1 cellular context compared by ENCODE assay signal in the genomic region with DNA sequence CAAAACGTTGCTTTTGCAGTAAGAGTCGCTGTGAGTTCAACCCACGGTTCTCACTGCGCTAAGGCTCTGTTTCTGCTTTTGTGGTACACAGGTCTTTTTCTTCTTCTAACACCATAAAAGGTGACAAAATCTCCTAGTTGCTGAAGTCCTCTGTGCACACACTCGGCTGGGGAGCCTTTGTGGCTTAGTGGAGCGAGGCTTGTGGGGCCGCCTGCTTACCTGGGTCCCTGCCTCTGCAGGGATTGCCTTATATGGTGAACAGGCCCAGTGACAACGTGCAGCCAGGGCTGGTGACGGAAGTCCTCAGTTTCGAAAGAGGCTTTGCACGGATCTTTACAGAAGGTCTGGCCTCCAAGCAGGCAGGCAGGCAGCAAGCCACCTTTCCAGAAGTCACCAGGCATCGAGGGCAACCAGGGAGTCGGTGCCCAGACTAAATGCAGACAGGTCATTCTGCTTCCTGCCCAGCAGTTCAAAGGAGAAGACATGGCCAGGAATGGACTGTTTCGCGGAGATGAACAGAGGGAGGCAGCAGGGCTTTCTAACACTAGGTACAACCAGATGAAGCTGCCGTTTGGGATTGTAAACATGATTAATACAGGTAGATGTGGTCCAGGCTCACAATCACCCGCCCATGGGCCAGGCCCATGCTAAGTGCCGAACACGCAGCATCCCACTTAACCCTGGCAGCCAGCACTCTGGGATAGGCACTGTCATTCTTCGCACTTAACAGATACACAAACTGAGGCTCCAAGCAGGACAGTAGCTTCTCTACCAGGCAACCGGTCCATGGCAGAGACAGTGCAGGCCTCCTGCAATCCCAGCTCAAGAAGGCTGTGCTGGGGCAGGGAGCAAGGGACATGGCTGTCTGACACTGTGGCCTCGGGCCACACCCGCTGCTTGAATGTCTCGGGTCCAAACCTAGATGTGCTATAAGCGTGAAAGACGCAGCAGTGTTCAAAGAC.
TF ChIP-seq lines count a peak whose summit lies in the region.

No MANE protein-coding gene starts in this region.

TF ChIP-seq in GM12878, 131 proteins besides CTCF, POLR2A, EP300 and RAD21 (continued from another document and continues in another):
- TF ChIP-seq, protein P1, sequence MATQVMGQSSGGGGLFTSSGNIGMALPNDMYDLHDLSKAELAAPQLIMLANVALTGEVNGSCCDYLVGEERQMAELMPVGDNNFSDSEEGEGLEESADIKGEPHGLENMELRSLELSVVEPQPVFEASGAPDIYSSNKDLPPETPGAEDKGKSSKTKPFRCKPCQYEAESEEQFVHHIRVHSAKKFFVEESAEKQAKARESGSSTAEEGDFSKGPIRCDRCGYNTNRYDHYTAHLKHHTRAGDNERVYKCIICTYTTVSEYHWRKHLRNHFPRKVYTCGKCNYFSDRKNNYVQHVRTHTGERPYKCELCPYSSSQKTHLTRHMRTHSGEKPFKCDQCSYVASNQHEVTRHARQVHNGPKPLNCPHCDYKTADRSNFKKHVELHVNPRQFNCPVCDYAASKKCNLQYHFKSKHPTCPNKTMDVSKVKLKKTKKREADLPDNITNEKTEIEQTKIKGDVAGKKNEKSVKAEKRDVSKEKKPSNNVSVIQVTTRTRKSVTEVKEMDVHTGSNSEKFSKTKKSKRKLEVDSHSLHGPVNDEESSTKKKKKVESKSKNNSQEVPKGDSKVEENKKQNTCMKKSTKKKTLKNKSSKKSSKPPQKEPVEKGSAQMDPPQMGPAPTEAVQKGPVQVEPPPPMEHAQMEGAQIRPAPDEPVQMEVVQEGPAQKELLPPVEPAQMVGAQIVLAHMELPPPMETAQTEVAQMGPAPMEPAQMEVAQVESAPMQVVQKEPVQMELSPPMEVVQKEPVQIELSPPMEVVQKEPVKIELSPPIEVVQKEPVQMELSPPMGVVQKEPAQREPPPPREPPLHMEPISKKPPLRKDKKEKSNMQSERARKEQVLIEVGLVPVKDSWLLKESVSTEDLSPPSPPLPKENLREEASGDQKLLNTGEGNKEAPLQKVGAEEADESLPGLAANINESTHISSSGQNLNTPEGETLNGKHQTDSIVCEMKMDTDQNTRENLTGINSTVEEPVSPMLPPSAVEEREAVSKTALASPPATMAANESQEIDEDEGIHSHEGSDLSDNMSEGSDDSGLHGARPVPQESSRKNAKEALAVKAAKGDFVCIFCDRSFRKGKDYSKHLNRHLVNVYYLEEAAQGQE (IDR thresholded peaks at IDR 0.05; ENCODE audit: low read depth, low read length), result no peak
- TF ChIP-seq TCF12 (IDR thresholded peaks at IDR 0.05; ENCODE audit: low read depth, low read length) (peak; percentile 82), BMI1 (IDR thresholded peaks at IDR 0.05; ENCODE audit: borderline replicate concordance) (no peak; the same call in 1 of the 2 replicates), CHD1 (IDR thresholded peaks at IDR 0.05; ENCODE audit: low read depth, low read length) (no peak), NR2C2 (IDR thresholded peaks at IDR 0.05; ENCODE audit: borderline replicate concordance, control insufficient read depth, insufficient read length, low read depth) (no peak), EED (IDR thresholded peaks at IDR 0.05; ENCODE audit: low read depth) (peak; percentile 83), CREM (IDR thresholded peaks at IDR 0.05; ENCODE audit: low read depth) (peak; percentile 93), NR2C1 (IDR thresholded peaks at IDR 0.05) (no peak), NR2F1 (conservative IDR thresholded peaks at IDR 0.05) (peak; percentile 52), ZNF274 (IDR thresholded peaks at IDR 0.05; ENCODE audit: insufficient read depth, insufficient read length) (no peak), IKZF1 (conservative IDR thresholded peaks at IDR 0.05) (peak; percentile 73), CEBPB (IDR thresholded peaks at IDR 0.05; ENCODE audit: borderline replicate concordance in 1 of 2, low read depth in 2 of 2, low read length in 2 of 2) (no peak; a peak in 1 of 4 replicates), SMC3 (IDR thresholded peaks at IDR 0.05; ENCODE audit: borderline replicate concordance, low read length) (peak; percentile 26; the same call in 1 of the 2 replicates), SRF (IDR thresholded peaks at IDR 0.05; ENCODE audit: low read depth in 2 of 2, low read length in 2 of 2) (peak; percentile 99 to 100), BRCA1 (IDR thresholded peaks at IDR 0.05; ENCODE audit: low read depth, low read length) (no peak), JUNB (IDR thresholded peaks at IDR 0.05) (no peak), KAT2A (conservative IDR thresholded peaks at IDR 0.05; ENCODE audit: control insufficient read depth, low read depth, low read length) (no peak), SREBF1 (IDR thresholded peaks at IDR 0.05; ENCODE audit: low read length) (no peak), ZNF217 (IDR thresholded peaks at IDR 0.05) (no peak; the same call in none of the 2 replicates), ETV6 (conservative IDR thresholded peaks at IDR 0.05 in 1 of 2, IDR thresholded peaks at IDR 0.05 in 1 of 2; ENCODE audit: borderline replicate concordance in 1 of 2, low read depth in 1 of 2) (peak in 1 of 2 experiments; percentile 70; a peak in 2 of 4 replicates), ATF7 (IDR thresholded peaks at IDR 0.05; ENCODE audit: low read depth) (peak; percentile 77), MXI1 (IDR thresholded peaks at IDR 0.05; ENCODE audit: low read depth, low read length) (peak; percentile 86), STAT1 (conservative IDR thresholded peaks at IDR 0.05) (no peak)
- TF ChIP-seq, protein P2, sequence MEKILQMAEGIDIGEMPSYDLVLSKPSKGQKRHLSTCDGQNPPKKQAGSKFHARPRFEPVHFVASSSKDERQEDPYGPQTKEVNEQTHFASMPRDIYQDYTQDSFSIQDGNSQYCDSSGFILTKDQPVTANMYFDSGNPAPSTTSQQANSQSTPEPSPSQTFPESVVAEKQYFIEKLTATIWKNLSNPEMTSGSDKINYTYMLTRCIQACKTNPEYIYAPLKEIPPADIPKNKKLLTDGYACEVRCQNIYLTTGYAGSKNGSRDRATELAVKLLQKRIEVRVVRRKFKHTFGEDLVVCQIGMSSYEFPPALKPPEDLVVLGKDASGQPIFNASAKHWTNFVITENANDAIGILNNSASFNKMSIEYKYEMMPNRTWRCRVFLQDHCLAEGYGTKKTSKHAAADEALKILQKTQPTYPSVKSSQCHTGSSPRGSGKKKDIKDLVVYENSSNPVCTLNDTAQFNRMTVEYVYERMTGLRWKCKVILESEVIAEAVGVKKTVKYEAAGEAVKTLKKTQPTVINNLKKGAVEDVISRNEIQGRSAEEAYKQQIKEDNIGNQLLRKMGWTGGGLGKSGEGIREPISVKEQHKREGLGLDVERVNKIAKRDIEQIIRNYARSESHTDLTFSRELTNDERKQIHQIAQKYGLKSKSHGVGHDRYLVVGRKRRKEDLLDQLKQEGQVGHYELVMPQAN (conservative IDR thresholded peaks at IDR 0.05), result 0 out of 2 replicates have a peak, but pooled peaks have one; percentile 23
- TF ChIP-seq, protein P3, sequence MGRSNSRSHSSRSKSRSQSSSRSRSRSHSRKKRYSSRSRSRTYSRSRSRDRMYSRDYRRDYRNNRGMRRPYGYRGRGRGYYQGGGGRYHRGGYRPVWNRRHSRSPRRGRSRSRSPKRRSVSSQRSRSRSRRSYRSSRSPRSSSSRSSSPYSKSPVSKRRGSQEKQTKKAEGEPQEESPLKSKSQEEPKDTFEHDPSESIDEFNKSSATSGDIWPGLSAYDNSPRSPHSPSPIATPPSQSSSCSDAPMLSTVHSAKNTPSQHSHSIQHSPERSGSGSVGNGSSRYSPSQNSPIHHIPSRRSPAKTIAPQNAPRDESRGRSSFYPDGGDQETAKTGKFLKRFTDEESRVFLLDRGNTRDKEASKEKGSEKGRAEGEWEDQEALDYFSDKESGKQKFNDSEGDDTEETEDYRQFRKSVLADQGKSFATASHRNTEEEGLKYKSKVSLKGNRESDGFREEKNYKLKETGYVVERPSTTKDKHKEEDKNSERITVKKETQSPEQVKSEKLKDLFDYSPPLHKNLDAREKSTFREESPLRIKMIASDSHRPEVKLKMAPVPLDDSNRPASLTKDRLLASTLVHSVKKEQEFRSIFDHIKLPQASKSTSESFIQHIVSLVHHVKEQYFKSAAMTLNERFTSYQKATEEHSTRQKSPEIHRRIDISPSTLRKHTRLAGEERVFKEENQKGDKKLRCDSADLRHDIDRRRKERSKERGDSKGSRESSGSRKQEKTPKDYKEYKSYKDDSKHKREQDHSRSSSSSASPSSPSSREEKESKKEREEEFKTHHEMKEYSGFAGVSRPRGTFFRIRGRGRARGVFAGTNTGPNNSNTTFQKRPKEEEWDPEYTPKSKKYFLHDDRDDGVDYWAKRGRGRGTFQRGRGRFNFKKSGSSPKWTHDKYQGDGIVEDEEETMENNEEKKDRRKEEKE (IDR thresholded peaks at IDR 0.05), result no peak
- TF ChIP-seq, protein P4, sequence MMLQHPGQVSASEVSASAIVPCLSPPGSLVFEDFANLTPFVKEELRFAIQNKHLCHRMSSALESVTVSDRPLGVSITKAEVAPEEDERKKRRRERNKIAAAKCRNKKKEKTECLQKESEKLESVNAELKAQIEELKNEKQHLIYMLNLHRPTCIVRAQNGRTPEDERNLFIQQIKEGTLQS (IDR thresholded peaks at IDR 0.05; ENCODE audit: borderline replicate concordance, extremely low read depth, low read depth, low read length), result no peak
- TF ChIP-seq, protein P5, sequence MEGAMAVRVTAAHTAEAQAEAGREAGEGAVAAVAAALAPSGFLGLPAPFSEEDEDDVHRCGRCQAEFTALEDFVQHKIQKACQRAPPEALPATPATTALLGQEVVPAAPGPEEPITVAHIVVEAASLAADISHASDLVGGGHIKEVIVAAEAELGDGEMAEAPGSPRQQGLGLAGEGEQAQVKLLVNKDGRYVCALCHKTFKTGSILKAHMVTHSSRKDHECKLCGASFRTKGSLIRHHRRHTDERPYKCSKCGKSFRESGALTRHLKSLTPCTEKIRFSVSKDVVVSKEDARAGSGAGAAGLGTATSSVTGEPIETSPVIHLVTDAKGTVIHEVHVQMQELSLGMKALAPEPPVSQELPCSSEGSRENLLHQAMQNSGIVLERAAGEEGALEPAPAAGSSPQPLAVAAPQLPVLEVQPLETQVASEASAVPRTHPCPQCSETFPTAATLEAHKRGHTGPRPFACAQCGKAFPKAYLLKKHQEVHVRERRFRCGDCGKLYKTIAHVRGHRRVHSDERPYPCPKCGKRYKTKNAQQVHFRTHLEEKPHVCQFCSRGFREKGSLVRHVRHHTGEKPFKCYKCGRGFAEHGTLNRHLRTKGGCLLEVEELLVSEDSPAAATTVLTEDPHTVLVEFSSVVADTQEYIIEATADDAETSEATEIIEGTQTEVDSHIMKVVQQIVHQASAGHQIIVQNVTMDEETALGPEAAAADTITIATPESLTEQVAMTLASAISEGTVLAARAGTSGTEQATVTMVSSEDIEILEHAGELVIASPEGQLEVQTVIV (IDR thresholded peaks at IDR 0.05; ENCODE audit: borderline replicate concordance, partially characterized antibody), result no peak
- TF ChIP-seq, protein P6, sequence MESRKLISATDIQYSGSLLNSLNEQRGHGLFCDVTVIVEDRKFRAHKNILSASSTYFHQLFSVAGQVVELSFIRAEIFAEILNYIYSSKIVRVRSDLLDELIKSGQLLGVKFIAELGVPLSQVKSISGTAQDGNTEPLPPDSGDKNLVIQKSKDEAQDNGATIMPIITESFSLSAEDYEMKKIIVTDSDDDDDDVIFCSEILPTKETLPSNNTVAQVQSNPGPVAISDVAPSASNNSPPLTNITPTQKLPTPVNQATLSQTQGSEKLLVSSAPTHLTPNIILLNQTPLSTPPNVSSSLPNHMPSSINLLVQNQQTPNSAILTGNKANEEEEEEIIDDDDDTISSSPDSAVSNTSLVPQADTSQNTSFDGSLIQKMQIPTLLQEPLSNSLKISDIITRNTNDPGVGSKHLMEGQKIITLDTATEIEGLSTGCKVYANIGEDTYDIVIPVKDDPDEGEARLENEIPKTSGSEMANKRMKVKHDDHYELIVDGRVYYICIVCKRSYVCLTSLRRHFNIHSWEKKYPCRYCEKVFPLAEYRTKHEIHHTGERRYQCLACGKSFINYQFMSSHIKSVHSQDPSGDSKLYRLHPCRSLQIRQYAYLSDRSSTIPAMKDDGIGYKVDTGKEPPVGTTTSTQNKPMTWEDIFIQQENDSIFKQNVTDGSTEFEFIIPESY (IDR thresholded peaks at IDR 0.05), result peak; percentile 92; the same call in 1 of the 2 replicates
- TF ChIP-seq, protein P7, sequence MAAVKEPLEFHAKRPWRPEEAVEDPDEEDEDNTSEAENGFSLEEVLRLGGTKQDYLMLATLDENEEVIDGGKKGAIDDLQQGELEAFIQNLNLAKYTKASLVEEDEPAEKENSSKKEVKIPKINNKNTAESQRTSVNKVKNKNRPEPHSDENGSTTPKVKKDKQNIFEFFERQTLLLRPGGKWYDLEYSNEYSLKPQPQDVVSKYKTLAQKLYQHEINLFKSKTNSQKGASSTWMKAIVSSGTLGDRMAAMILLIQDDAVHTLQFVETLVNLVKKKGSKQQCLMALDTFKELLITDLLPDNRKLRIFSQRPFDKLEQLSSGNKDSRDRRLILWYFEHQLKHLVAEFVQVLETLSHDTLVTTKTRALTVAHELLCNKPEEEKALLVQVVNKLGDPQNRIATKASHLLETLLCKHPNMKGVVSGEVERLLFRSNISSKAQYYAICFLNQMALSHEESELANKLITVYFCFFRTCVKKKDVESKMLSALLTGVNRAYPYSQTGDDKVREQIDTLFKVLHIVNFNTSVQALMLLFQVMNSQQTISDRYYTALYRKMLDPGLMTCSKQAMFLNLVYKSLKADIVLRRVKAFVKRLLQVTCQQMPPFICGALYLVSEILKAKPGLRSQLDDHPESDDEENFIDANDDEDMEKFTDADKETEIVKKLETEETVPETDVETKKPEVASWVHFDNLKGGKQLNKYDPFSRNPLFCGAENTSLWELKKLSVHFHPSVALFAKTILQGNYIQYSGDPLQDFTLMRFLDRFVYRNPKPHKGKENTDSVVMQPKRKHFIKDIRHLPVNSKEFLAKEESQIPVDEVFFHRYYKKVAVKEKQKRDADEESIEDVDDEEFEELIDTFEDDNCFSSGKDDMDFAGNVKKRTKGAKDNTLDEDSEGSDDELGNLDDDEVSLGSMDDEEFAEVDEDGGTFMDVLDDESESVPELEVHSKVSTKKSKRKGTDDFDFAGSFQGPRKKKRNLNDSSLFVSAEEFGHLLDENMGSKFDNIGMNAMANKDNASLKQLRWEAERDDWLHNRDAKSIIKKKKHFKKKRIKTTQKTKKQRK (IDR thresholded peaks at IDR 0.05; ENCODE audit: low read depth, low read length), result no peak
- TF ChIP-seq, protein P8, sequence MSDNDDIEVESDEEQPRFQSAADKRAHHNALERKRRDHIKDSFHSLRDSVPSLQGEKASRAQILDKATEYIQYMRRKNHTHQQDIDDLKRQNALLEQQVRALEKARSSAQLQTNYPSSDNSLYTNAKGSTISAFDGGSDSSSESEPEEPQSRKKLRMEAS (IDR thresholded peaks at IDR 0.05; ENCODE audit: low read depth, low read length), result peak; percentile 87
